In genomic region chr4:169407217-169407845, GRCh38 we compare ENCODE assay signal across 28 cellular contexts.
DNase-seq lines count a peak whose midpoint lies in the region; ATAC-seq, FAIRE-seq and TF ChIP-seq lines count a peak whose summit lies in the region.
"Had no signal": no experiment of that assay in that cellular context is flagged by ENCODE, and none has a peak within 500 bp of the region (broad histone marks: within the 10 kb centered on the region; RNA-seq: fewer than 3 reads in every experiment).

No MANE protein-coding gene starts in this region.

- dilution Hi-C loops in endothelial cell of umbilical vein (cut with MboI; ENCODE audit: extremely low pct_ligation_motif_present, low sequenced_read_pairs): no loop called here

- peak overlapping the region; percentile 4 to 83 for H2BK12ac ChIP-seq in mesenchymal stem cell (ENCODE audit: low read length in 2 of 2)

- H3K79me1 ChIP-seq in mesenchymal stem cell (replicated peaks; ENCODE audit: low read length, poor library complexity, severe bottlenecking): no peaks in the 10 kb centered on the region

- peak overlapping the region in 1 of 2 experiments; percentile 73 for H3K4ac ChIP-seq in mesenchymal stem cell (ENCODE audit: low read depth in 1 of 2, low read length in 2 of 2)

- H3K4me2 ChIP-seq in endothelial cell of umbilical vein (ENCODE audit: insufficient read depth, low read length) (no peak overlapping the region), mesenchymal stem cell (ENCODE audit: low read length, poor library complexity, severe bottlenecking) (no peak overlapping the region)
- H3K4me2 ChIP-seq: BLaER1 had no signal

- no peak for TF ChIP-seq POLR2A in endothelial cell of umbilical vein (IDR thresholded peaks at IDR 0.05; ENCODE audit: low read depth, low read length)

- H3K14ac ChIP-seq in mesenchymal stem cell (ENCODE audit: low read length in 2 of 2): peak overlapping the region in 1 of 2 experiments; percentile 48

- no peak overlapping the region for H2BK120ac ChIP-seq in mesenchymal stem cell (ENCODE audit: low read depth, low read length)

- H3K27ac ChIP-seq in HUES6 (ENCODE audit: low read depth, low read length): 0 out of 2 replicates have a peak overlapping the region, but pooled peaks have one; percentile 17
- H3K27ac ChIP-seq in endothelial cell of umbilical vein (ENCODE audit: insufficient read depth, low read depth, low read length): no peak overlapping the region
- no peak overlapping the region for H3K27ac ChIP-seq in mesenchymal stem cell (ENCODE audit: low read length, poor library complexity, severe bottlenecking)
- no peak overlapping the region for H3K27ac ChIP-seq in lower lobe of right lung
- H3K27ac ChIP-seq: BLaER1, coronary artery had no signal

- H3K9ac ChIP-seq in HUES6 (ENCODE audit: low read length) (no peak overlapping the region), endothelial cell of umbilical vein (replicated peaks; ENCODE audit: extremely low read depth, insufficient read depth, low read length) (no peak overlapping the region), mesenchymal stem cell (ENCODE audit: low read length) (no peak overlapping the region)
- H3K9ac ChIP-seq: BLaER1 had no signal

- intact Hi-C loops in endothelial cell of umbilical vein (cut with micrococcal nuclease): no loop called here
- intact Hi-C loops in lower lobe of right lung (cut with DNase I): no loop called here

- no peaks in the 10 kb centered on the region for H3K27me3 ChIP-seq in HUES6 (ENCODE audit: control insufficient read depth, insufficient read depth, low read length)
- H3K27me3 ChIP-seq in endothelial cell of umbilical vein (ENCODE audit: control insufficient read depth in 2 of 2, insufficient read depth in 2 of 2, low read length in 2 of 2): no peaks in the 10 kb centered on the region
- H3K27me3 ChIP-seq in mesenchymal stem cell (ENCODE audit: control insufficient read depth in 1 of 2, insufficient read depth in 1 of 2, low read length in 2 of 2): no peaks in the 10 kb centered on the region
- H3K27me3 ChIP-seq in lower lobe of right lung (ENCODE audit: low read depth): no peaks in the 10 kb centered on the region
- H3K27me3 ChIP-seq: BLaER1 had no signal

- no peak overlapping the region for H2AK5ac ChIP-seq in mesenchymal stem cell (ENCODE audit: low read length, severe bottlenecking)

- no peaks in the 10 kb centered on the region for H3K9me1 ChIP-seq in endothelial cell of umbilical vein (replicated peaks; ENCODE audit: control insufficient read depth, extremely low read depth, insufficient read depth, low read length)

- no peak overlapping the region for H2AFZ ChIP-seq in endothelial cell of umbilical vein (ENCODE audit: low read depth, low read length)
- H2AFZ ChIP-seq in mesenchymal stem cell (ENCODE audit: low read depth, low read length): no peak overlapping the region

- DNase-seq in EH (ENCODE audit: low read depth) (peak; percentile 30), endothelial cell of umbilical vein (ENCODE audit: low read depth, low spot score) (peak; percentile 25), mesenchymal stem cell (peak; percentile 28), lower lobe of right lung (no peak)
- DNase-seq: activated CD4-positive, CD25-positive, alpha-beta regulatory T cell treated with anti-CD3 and anti-CD28 coated beads, Interleukin-2, amount 50 U/mL, for 72 hours; activated CD8-positive, alpha-beta memory T cell treated with anti-CD3 and anti-CD28 coated beads, Interleukin-2, amount 50 U/mL, for 48 hours; activated CD8-positive, alpha-beta T cell treated with anti-CD3 and anti-CD28 coated beads for 36 hours; DMS79 treated with DMSO at 0.1 percent for 48 hours; effector memory CD4-positive, alpha-beta T cell; Karpas-422; mammary epithelial cell; NCI-H1417; NCI-H2029 treated with DMSO at 0.1 percent for 48 hours; NCI-H2227 treated with DMSO at 0.1 percent for 48 hours; NCI-H526 treated with DMSO at 0.1 percent for 48 hours; NK-92 treated with Interleukin-12 subunit alpha and Interleukin-12 subunit beta, amount 100 ng/mL, for 24 hours; substantia nigra; T-helper 2 cell had no signal

- H3K18ac ChIP-seq in mesenchymal stem cell (ENCODE audit: low read depth in 1 of 2, low read length in 2 of 2): no peak overlapping the region

- H3K9me3 ChIP-seq in HUES6 (ENCODE audit: control insufficient read depth, insufficient read depth, low read depth, low read length) (no peaks in the 10 kb centered on the region), endothelial cell of umbilical vein (replicated peaks; ENCODE audit: control insufficient read depth, insufficient read depth, low read length) (no peaks in the 10 kb centered on the region), mesenchymal stem cell (ENCODE audit: control insufficient read depth, low read length) (no peaks in the 10 kb centered on the region), lower lobe of right lung (no peaks in the 10 kb centered on the region)
- H3K9me3 ChIP-seq: BLaER1 had no signal

- H4K20me1 ChIP-seq in endothelial cell of umbilical vein (replicated peaks; ENCODE audit: control insufficient read depth, extremely low read depth, insufficient read depth, low read length): no peaks in the 10 kb centered on the region
- H4K20me1 ChIP-seq: BLaER1 had no signal

- POLR2A ChIA-PET in endothelial cell of umbilical vein (lab: Charles Lee): no interaction called here

- no peaks in the 10 kb centered on the region for H3K79me2 ChIP-seq in endothelial cell of umbilical vein (ENCODE audit: control insufficient read depth, insufficient read depth, low read length)

- BruUV-seq in endothelial cell of umbilical vein (replicated peaks; lab: Mats Ljungman, UMichigan): no TSS peak

- H3K36me3 ChIP-seq in HUES6 (ENCODE audit: control insufficient read depth, insufficient read depth, low read length): no peaks in the 10 kb centered on the region
- no peaks in the 10 kb centered on the region for H3K36me3 ChIP-seq in endothelial cell of umbilical vein (ENCODE audit: control insufficient read depth in 2 of 2, extremely low read depth in 1 of 2, insufficient read depth in 2 of 2, low read length in 2 of 2)
- peaks cover 0 to 3% of the 10 kb centered on the region in 2 experiments for H3K36me3 ChIP-seq in mesenchymal stem cell (ENCODE audit: control insufficient read depth in 1 of 2, insufficient read depth in 2 of 2, low read depth in 1 of 2, low read length in 2 of 2)
- H3K36me3 ChIP-seq in lower lobe of right lung: no peaks in the 10 kb centered on the region
- H3K36me3 ChIP-seq: BLaER1 had no signal

- H2BK15ac ChIP-seq in mesenchymal stem cell (ENCODE audit: low read depth, poor library complexity, severe bottlenecking): no peak overlapping the region

- H2BK5ac ChIP-seq in mesenchymal stem cell (ENCODE audit: low read depth, low read length, poor library complexity, severe bottlenecking): no peak overlapping the region

- TF ChIP-seq CTCF in endothelial cell of umbilical vein (IDR thresholded peaks at IDR 0.05; ENCODE audit: extremely low read depth in 1 of 2, insufficient read depth in 1 of 2, low read depth in 1 of 2, low read length in 2 of 2) (no peak), lower lobe of right lung (IDR thresholded peaks at IDR 0.05) (no peak)

- no CpG with 5 or more reads among the region's 1 CpG for WGBS in mesenchymal stem cell

- ATAC-seq in HG03108 (IDR thresholded peaks at IDR 0.05; ENCODE audit: unreplicated experiment) (no peak), lower lobe of right lung (no peak), GM21447 (IDR thresholded peaks at IDR 0.05; ENCODE audit: unreplicated experiment) (no peak)
- ATAC-seq: activated CD8-positive, alpha-beta T cell treated with anti-CD3 and anti-CD28 coated beads for 36 hours; activated T-helper 17 cell treated with anti-CD3 and anti-CD28 coated beads, Interleukin-2, amount 50 U/mL, for 72 hours; HepG2; stimulated activated memory B cell treated with anti-CD40 and anti-IgM and Interleukin-4, amounts not matched to agents 10 μg/mL and 1 μg/mL and 100 μg/mL, for 72 hours had no signal

- CTCF ChIA-PET in endothelial cell of umbilical vein (lab: Charles Lee): interaction anchor here (1.3 kb wide), 1 partner anchor 383 kb away, joined by 3 read pairs; no protein-coding TSS in a partner anchor

- H3K4me1 ChIP-seq in HUES6 (ENCODE audit: control insufficient read depth, insufficient read depth, low read length) (peaks cover 15% of the 10 kb centered on the region), endothelial cell of umbilical vein (ENCODE audit: control insufficient read depth, extremely low read depth, insufficient read depth, low read length) (peaks cover 3% of the 10 kb centered on the region), mesenchymal stem cell (ENCODE audit: control insufficient read depth, insufficient read depth, low read depth, low read length) (no peaks in the 10 kb centered on the region), lower lobe of right lung (peaks cover 4% of the 10 kb centered on the region)

- H4K8ac ChIP-seq in mesenchymal stem cell (ENCODE audit: low read length): no peak overlapping the region

- peak overlapping the region in 1 of 2 experiments; percentile 73 for H3K23ac ChIP-seq in mesenchymal stem cell (ENCODE audit: low read length in 2 of 2)

- no peak for FAIRE-seq in endothelial cell of umbilical vein (lab: Jason Lieb, UNC)
- FAIRE-seq: bronchial epithelial cell, H54, HepG2 had no signal

- H4K91ac ChIP-seq in mesenchymal stem cell (ENCODE audit: low read length): no peak overlapping the region

- H3K4me3 ChIP-seq in HUES6 (ENCODE audit: low read depth, low read length): no peak overlapping the region
- H3K4me3 ChIP-seq in endothelial cell of umbilical vein (replicated peaks in 1 of 3; ENCODE audit: insufficient read depth in 1 of 3, low read depth in 1 of 3, low read length in 3 of 3): no peak overlapping the region
- no peak overlapping the region for H3K4me3 ChIP-seq in mesenchymal stem cell (ENCODE audit: insufficient read depth in 1 of 2, low read depth in 1 of 2, low read length in 2 of 2)
- H3K4me3 ChIP-seq in lower lobe of right lung: no peak overlapping the region
- H3K4me3 ChIP-seq: BLaER1, coronary artery had no signal

TF ChIP-seq in endothelial cell of umbilical vein, 7 proteins besides CTCF, POLR2A, EP300 and RAD21:
- TF ChIP-seq MAX (IDR thresholded peaks at IDR 0.05; ENCODE audit: insufficient read depth, insufficient read length) (no peak), EZH2 (IDR thresholded peaks at IDR 0.05; ENCODE audit: borderline replicate concordance, low read depth, low read length, severe bottlenecking) (no peak), FOS (IDR thresholded peaks at IDR 0.05; ENCODE audit: borderline replicate concordance, insufficient read depth, low read length) (no peak), GATA2 (IDR thresholded peaks at IDR 0.05; ENCODE audit: insufficient read depth, insufficient read length, low read depth, low read length) (no peak), JUN (IDR thresholded peaks at IDR 0.05; ENCODE audit: borderline replicate concordance, insufficient read depth, insufficient read length, low read depth) (no peak), MYC (IDR thresholded peaks at IDR 0.05; ENCODE audit: low read depth, low read length) (no peak), POLR2AphosphoS5 (IDR thresholded peaks at IDR 0.05; ENCODE audit: insufficient read depth, low read depth, low read length) (no peak)
TF ChIP-seq in endothelial cell of umbilical vein: peak in this region for 0.
